1 cellular context compared by ENCODE assay signal in the genomic region with DNA sequence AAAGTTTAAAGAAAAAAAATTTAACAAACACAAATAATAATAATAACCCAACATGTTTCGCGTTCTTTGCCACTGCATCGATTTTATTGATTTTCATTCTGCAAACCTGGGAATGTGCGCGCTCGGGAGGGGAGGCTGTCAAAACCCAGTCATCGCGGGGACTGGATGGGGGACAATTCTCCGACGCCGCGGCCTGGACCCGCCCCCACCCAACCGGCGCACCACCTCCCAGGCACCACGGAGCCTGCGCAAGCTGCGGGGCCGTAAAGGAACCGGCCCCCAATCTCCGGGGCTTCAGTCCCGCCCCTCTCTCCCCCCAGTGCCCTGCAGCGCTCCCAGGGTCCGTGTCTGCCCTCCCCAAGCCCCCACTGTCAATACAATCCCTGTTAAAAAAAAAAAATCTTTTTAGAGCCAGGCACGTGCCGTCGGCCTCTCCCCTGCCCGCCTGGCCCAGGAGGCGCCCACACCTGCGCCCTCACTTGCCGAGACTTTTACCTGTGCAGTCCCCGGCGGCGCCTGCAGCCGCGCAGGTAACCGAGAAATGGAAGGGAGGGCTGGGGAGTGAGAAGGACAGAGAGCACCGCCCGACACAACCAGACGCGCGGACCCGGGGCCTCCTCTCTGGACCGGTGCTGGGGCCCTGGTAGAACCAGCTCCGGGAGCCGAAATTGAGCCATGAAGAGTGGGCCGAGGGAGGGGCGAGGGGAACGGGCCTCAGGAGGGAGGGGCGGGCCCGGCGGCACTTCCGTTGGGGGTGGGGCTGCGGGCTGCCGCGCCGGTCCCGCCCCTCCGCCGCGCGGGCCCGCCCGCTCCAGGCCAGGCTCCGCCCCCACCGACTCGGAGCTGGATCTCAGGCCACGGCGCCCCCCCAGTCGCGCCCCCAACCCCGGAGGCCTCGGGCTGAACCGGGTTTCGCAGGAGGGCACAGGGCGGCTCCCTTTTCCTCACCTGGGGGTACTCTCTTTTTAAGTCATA.
TF ChIP-seq lines count a peak whose summit lies in the region.

No MANE protein-coding gene starts in this region.

TF ChIP-seq in K562, 482 proteins besides CTCF, POLR2A, EP300 and RAD21 (continued from another document and continues in another):
- peak; percentile 71; the same call in 1 of the 2 replicates for TF ChIP-seq CHD2 (IDR thresholded peaks at IDR 0.05; ENCODE audit: low read depth, low read length)
- TF ChIP-seq MECOM (CRISPR knock-in tag; IDR thresholded peaks at IDR 0.05): no peak
- TF ChIP-seq ELF1 (tag; IDR thresholded peaks at IDR 0.05): peak; percentile 47; the same call in 1 of the 2 replicates
- TF ChIP-seq, protein P1, sequence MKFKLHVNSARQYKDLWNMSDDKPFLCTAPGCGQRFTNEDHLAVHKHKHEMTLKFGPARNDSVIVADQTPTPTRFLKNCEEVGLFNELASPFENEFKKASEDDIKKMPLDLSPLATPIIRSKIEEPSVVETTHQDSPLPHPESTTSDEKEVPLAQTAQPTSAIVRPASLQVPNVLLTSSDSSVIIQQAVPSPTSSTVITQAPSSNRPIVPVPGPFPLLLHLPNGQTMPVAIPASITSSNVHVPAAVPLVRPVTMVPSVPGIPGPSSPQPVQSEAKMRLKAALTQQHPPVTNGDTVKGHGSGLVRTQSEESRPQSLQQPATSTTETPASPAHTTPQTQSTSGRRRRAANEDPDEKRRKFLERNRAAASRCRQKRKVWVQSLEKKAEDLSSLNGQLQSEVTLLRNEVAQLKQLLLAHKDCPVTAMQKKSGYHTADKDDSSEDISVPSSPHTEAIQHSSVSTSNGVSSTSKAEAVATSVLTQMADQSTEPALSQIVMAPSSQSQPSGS (CRISPR knock-in tag; IDR thresholded peaks at IDR 0.05): no peak
- peak; percentile 87 for TF ChIP-seq ZEB2 (IDR thresholded peaks at IDR 0.05)
- TF ChIP-seq RB1 (IDR thresholded peaks at IDR 0.05; ENCODE audit: low read depth): peak; percentile 59; the same call in 1 of the 2 replicates
- TF ChIP-seq CREM (IDR thresholded peaks at IDR 0.05; ENCODE audit: low read depth): no peak; the same call in 1 of the 2 replicates
- no peak for TF ChIP-seq SREBF1 (IDR thresholded peaks at IDR 0.05; ENCODE audit: borderline replicate concordance, low read depth, low read length)
- TF ChIP-seq PRDM10 (IDR thresholded peaks at IDR 0.05; ENCODE audit: partially characterized antibody): peak; percentile 27
- peak in 1 of 2 experiments; percentile 52; a peak in 1 of 4 replicates for TF ChIP-seq ZNF639 (CRISPR knock-in tag; conservative IDR thresholded peaks at IDR 0.05 in 1 of 2, IDR thresholded peaks at IDR 0.05 in 1 of 2)
- TF ChIP-seq TAF1 (IDR thresholded peaks at IDR 0.05; ENCODE audit: control insufficient read depth, extremely low read depth, insufficient read depth, low read length, severe bottlenecking): peak; percentile 6
- TF ChIP-seq ELF4 (CRISPR knock-in tag; IDR thresholded peaks at IDR 0.05): 0 out of 2 replicates have a peak, but pooled peaks have one; percentile 34
- no peak for TF ChIP-seq CCAR2 (IDR thresholded peaks at IDR 0.05; ENCODE audit: low read depth, low read length)
- peak; percentile 25; the same call in 1 of the 2 replicates for TF ChIP-seq NCOA6 (IDR thresholded peaks at IDR 0.05)
- peak; percentile 50; the same call in 1 of the 2 replicates for TF ChIP-seq ZFX (CRISPR knock-in tag; IDR thresholded peaks at IDR 0.05)
- TF ChIP-seq RBFOX2 (IDR thresholded peaks at IDR 0.05; ENCODE audit: low read depth, low read length): peak; percentile 72
- TF ChIP-seq ZNF316 (IDR thresholded peaks at IDR 0.05): no peak
- peak; percentile 68 for TF ChIP-seq POLR2G (IDR thresholded peaks at IDR 0.05; ENCODE audit: low read depth, low read length)
- TF ChIP-seq HNRNPLL (IDR thresholded peaks at IDR 0.05; ENCODE audit: low read depth, low read length, poor library complexity, severe bottlenecking): peak; percentile 93
- TF ChIP-seq SIX5 (IDR thresholded peaks at IDR 0.05; ENCODE audit: borderline replicate concordance in 1 of 2, insufficient read depth in 1 of 2, low read depth in 1 of 2, low read length in 2 of 2): no peak
- TF ChIP-seq HDAC6 (IDR thresholded peaks at IDR 0.05; ENCODE audit: low read depth, low read length): no peak
- no peak for TF ChIP-seq CBFB (CRISPR knock-in tag; IDR thresholded peaks at IDR 0.05)
- TF ChIP-seq HDAC8 (tag; IDR thresholded peaks at IDR 0.05): no peak
- peak; percentile 16; the same call in 1 of the 2 replicates for TF ChIP-seq ETV1 (tag; conservative IDR thresholded peaks at IDR 0.05; ENCODE audit: low read depth)
- TF ChIP-seq, protein P2, sequence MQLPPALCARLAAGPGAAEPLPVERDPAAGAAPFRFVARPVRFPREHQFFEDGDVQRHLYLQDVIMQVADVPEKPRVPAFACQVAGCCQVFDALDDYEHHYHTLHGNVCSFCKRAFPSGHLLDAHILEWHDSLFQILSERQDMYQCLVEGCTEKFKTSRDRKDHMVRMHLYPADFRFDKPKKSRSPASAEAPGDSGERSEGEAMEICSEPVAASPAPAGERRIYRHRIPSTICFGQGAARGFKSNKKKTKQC (CRISPR knock-in tag; IDR thresholded peaks at IDR 0.05): 0 out of 2 replicates have a peak, but pooled peaks have one; percentile 35
- peak in 1 of 2 experiments; percentile 8 for TF ChIP-seq E2F6 (IDR thresholded peaks at IDR 0.05; ENCODE audit: borderline replicate concordance in 1 of 2, extremely low read depth in 1 of 2, insufficient read depth in 1 of 2, insufficient read length in 1 of 2, low read depth in 1 of 2, low read length in 1 of 2, poor library complexity in 1 of 2, severe bottlenecking in 1 of 2)
- peak; percentile 44; the same call in 1 of the 2 replicates for TF ChIP-seq CTBP1 (IDR thresholded peaks at IDR 0.05; ENCODE audit: borderline replicate concordance)
- TF ChIP-seq NRF1 (conservative IDR thresholded peaks at IDR 0.05 in 1 of 2, IDR thresholded peaks at IDR 0.05 in 1 of 2): peak; percentile 91 to 92
- no peak for TF ChIP-seq NELFE (IDR thresholded peaks at IDR 0.05; ENCODE audit: insufficient read depth, insufficient read length)
- peak; percentile 64 for TF ChIP-seq HMGN3 (IDR thresholded peaks at IDR 0.05; ENCODE audit: borderline replicate concordance, extremely low read depth, insufficient read length, low read depth, low read length)
- peak; percentile 89 for TF ChIP-seq GABPA (tag; conservative IDR thresholded peaks at IDR 0.05; ENCODE audit: low read depth)
- TF ChIP-seq KDM5B (IDR thresholded peaks at IDR 0.05; ENCODE audit: insufficient replicate concordance, low read depth, low read length): peak; percentile 43
- TF ChIP-seq, protein P3, sequence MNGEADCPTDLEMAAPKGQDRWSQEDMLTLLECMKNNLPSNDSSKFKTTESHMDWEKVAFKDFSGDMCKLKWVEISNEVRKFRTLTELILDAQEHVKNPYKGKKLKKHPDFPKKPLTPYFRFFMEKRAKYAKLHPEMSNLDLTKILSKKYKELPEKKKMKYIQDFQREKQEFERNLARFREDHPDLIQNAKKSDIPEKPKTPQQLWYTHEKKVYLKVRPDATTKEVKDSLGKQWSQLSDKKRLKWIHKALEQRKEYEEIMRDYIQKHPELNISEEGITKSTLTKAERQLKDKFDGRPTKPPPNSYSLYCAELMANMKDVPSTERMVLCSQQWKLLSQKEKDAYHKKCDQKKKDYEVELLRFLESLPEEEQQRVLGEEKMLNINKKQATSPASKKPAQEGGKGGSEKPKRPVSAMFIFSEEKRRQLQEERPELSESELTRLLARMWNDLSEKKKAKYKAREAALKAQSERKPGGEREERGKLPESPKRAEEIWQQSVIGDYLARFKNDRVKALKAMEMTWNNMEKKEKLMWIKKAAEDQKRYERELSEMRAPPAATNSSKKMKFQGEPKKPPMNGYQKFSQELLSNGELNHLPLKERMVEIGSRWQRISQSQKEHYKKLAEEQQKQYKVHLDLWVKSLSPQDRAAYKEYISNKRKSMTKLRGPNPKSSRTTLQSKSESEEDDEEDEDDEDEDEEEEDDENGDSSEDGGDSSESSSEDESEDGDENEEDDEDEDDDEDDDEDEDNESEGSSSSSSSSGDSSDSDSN (IDR thresholded peaks at IDR 0.05; ENCODE audit: borderline replicate concordance in 1 of 2, low read depth in 2 of 2, low read length in 2 of 2): 0 out of 4 replicates have a peak, but pooled peaks of 1 of the 2 experiments have one; percentile 13
- TF ChIP-seq SP1 (CRISPR knock-in tag; IDR thresholded peaks at IDR 0.05): 0 out of 2 replicates have a peak, but pooled peaks have one; percentile 9
- TF ChIP-seq KDM4B (IDR thresholded peaks at IDR 0.05; ENCODE audit: borderline replicate concordance in 2 of 2, low read depth in 1 of 2): 0 out of 4 replicates have a peak, but pooled peaks of 1 of the 2 experiments have one; percentile 33
- no peak for TF ChIP-seq ZNF280A (IDR thresholded peaks at IDR 0.05; ENCODE audit: low read depth, partially characterized antibody)
- peak; percentile 25 for TF ChIP-seq PHF20 (IDR thresholded peaks at IDR 0.05; ENCODE audit: partially characterized antibody)
